ENCODE assay signal across 9 cellular contexts in genomic region chr1:116737855-116738318, GRCh38. TPM values are rescaled to one million over a fixed set of nuclear protein-coding genes. Genes with fewer than 3 reads are reported as not detected.
DNase-seq lines count a peak whose midpoint lies in the region; ATAC-seq and TF ChIP-seq lines count a peak whose summit lies in the region.
"Had no signal": no experiment of that assay in that cellular context is flagged by ENCODE, and none has a peak within 500 bp of the region (broad histone marks: within the 10 kb centered on the region; RNA-seq: fewer than 3 reads in every experiment).

No MANE protein-coding gene starts in this region.

- no peak overlapping the region for H3K4me3 ChIP-seq in WERI-Rb-1 (ENCODE audit: low read depth, low read length)

- H3K4me1 Mint-ChIP-seq in activated naive CD4-positive, alpha-beta T cell treated with anti-CD3 and anti-CD28 coated beads, Interleukin-2, amount 50 U/mL, for 24 hours = peaks cover 58% of the 10 kb centered on the region
- peaks cover 34 to 45% of the 10 kb centered on the region in 2 donors for H3K4me1 Mint-ChIP-seq in stimulated activated naive B cell treated with anti-CD40 and anti-IgM and Interleukin-4, amounts not matched to agents 10 μg/mL and 1 μg/mL and 100 μg/mL, for 72 hours

- H3K9me3 ChIP-seq in WERI-Rb-1 (ENCODE audit: severe bottlenecking) = peaks cover 8% of the 10 kb centered on the region

- H3K4me3 Mint-ChIP-seq in activated naive CD4-positive, alpha-beta T cell treated with anti-CD3 and anti-CD28 coated beads, Interleukin-2, amount 50 U/mL, for 24 hours = peak overlapping the region; percentile 78
- peak overlapping the region in 1 of 2 donors; percentile 18 for H3K4me3 Mint-ChIP-seq in stimulated activated naive B cell treated with anti-CD40 and anti-IgM and Interleukin-4, amounts not matched to agents 10 μg/mL and 1 μg/mL and 100 μg/mL, for 72 hours

- H3K9me3 Mint-ChIP-seq in activated naive CD4-positive, alpha-beta T cell treated with anti-CD3 and anti-CD28 coated beads, Interleukin-2, amount 50 U/mL, for 24 hours = peaks cover 8% of the 10 kb centered on the region
- H3K9me3 Mint-ChIP-seq in stimulated activated naive B cell treated with anti-CD40 and anti-IgM and Interleukin-4, amounts not matched to agents 10 μg/mL and 1 μg/mL and 100 μg/mL, for 72 hours = peaks cover 2% of the 10 kb centered on the region in 2 donors

- TF ChIP-seq CTCF in WERI-Rb-1 (IDR thresholded peaks at IDR 0.05; ENCODE audit: low read depth, low read length) = no peak

- no peaks in the 10 kb centered on the region for H3K27me3 ChIP-seq in WERI-Rb-1 (ENCODE audit: insufficient read depth, low read depth, severe bottlenecking)

- H3K27ac ChIP-seq in WERI-Rb-1 = no peak overlapping the region

- peak overlapping the region; percentile 100 for H3K27ac Mint-ChIP-seq in activated naive CD4-positive, alpha-beta T cell treated with anti-CD3 and anti-CD28 coated beads, Interleukin-2, amount 50 U/mL, for 24 hours
- H3K27ac Mint-ChIP-seq in stimulated activated naive B cell treated with anti-CD40 and anti-IgM and Interleukin-4, amounts not matched to agents 10 μg/mL and 1 μg/mL and 100 μg/mL, for 72 hours = peak overlapping the region; percentile 92

- no peaks in the 10 kb centered on the region for H3K27me3 Mint-ChIP-seq in activated naive CD4-positive, alpha-beta T cell treated with anti-CD3 and anti-CD28 coated beads, Interleukin-2, amount 50 U/mL, for 24 hours
- H3K27me3 Mint-ChIP-seq in stimulated activated naive B cell treated with anti-CD40 and anti-IgM and Interleukin-4, amounts not matched to agents 10 μg/mL and 1 μg/mL and 100 μg/mL, for 72 hours = no peaks in the 10 kb centered on the region

- H3K36me3 ChIP-seq in WERI-Rb-1 = no peaks in the 10 kb centered on the region

- peaks cover 11% of the 10 kb centered on the region for H3K36me3 Mint-ChIP-seq in activated naive CD4-positive, alpha-beta T cell treated with anti-CD3 and anti-CD28 coated beads, Interleukin-2, amount 50 U/mL, for 24 hours
- peaks cover 2 to 5% of the 10 kb centered on the region in 2 donors for H3K36me3 Mint-ChIP-seq in stimulated activated naive B cell treated with anti-CD40 and anti-IgM and Interleukin-4, amounts not matched to agents 10 μg/mL and 1 μg/mL and 100 μg/mL, for 72 hours

- no peak for DNase-seq in stimulated activated naive B cell treated with anti-CD40 and anti-IgM and Interleukin-4, amounts not matched to agents 10 μg/mL and 1 μg/mL and 100 μg/mL, for 72 hours
- DNase-seq in WERI-Rb-1 (no peak), A172 (ENCODE audit: low spot score) (no peak), NCI-H2081 treated with DMSO at 0.1 percent for 48 hours (lab: John Stamatoyannopoulos, UW) (no peak)

- ATAC-seq in GM19463 (IDR thresholded peaks at IDR 0.05; ENCODE audit: unreplicated experiment) (peak; percentile 20), HG03469 (IDR thresholded peaks at IDR 0.05; ENCODE audit: unreplicated experiment) (peak; percentile 26), HG03457 (IDR thresholded peaks at IDR 0.05; ENCODE audit: unreplicated experiment) (no peak)
- peak; percentile 50 to 51 for ATAC-seq in stimulated activated naive B cell treated with anti-CD40 and anti-IgM and Interleukin-4, amounts not matched to agents 10 μg/mL and 1 μg/mL and 100 μg/mL, for 72 hours (replicated peaks)

RNA-seq across cellular contexts. Expression of gene CD2, which starts 16.3 kb away (rescaled TPM):
- total RNA-seq in A172 (2014; rRNA removed; shearing (Covaris generic)) = not detected in 2 replicates
- total RNA-seq: RPMI7951 had no signal
